ENCODE assay signal across 10 cellular contexts in the genomic region with DNA sequence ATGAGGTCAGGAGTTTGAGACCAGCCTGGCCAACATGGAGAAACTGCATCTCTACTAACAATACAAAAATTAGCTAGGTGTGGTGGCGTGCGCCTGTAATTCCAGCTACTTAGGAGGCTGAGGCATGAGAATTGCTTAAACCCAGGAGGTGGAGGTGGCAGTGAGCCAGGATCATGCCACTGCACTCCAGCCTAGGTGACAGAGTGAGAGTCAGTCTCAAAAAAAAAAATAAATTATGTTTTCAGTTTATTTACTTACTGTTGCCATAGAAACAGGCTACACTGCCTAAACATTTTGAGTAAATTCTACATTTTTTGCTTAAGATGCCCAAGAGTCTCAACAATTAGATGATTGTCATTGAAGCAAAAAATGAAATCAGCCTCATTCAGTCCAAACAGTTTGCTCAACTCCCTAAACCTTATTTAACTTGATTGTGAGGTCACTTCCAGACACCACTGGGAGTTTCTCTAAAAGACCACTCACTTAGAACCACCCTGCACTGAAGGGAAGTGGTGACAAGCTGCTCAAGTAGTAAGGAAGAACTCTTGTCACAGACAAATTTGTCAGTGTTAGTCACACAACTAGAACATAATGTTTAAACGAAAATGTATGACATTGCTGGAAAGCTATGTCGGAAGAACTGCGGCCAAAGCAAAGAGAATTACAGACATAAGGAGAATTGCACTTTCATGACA. TPM values are rescaled to one million over a fixed set of nuclear protein-coding genes. Genes with fewer than 3 reads are reported as not detected.
DNase-seq lines count a peak whose midpoint lies in the region; TF ChIP-seq lines count a peak whose summit lies in the region.
"Had no signal": no experiment of that assay in that cellular context is flagged by ENCODE, and none has a peak within 500 bp of the region (broad histone marks: within the 10 kb centered on the region; RNA-seq: fewer than 3 reads in every experiment).

No MANE protein-coding gene starts in this region.

- peak overlapping the region; percentile 61 for H3K4me2 ChIP-seq in osteoblast (ENCODE audit: insufficient read depth, low read length)

- peak overlapping the region; percentile 38 for H2AFZ ChIP-seq in osteoblast (ENCODE audit: low read length)

- H3K27ac ChIP-seq in osteoblast (ENCODE audit: low read depth, low read length) = peak overlapping the region; percentile 91

- H3K27me3 Mint-ChIP-seq in type B pancreatic cell = no peaks in the 10 kb centered on the region

- H3K27ac Mint-ChIP-seq in type B pancreatic cell = no peak overlapping the region
- H3K27ac Mint-ChIP-seq: activated naive CD4-positive, alpha-beta T cell treated with anti-CD3 and anti-CD28 coated beads, Interleukin-2, amount 10 ng/mL, durations not matched to agents 7 days and 5 days had no signal

- TF ChIP-seq CTCF in fibroblast of the aortic adventitia (IDR thresholded peaks at IDR 0.05; ENCODE audit: insufficient read depth, low read length) (no peak), osteoblast (IDR thresholded peaks at IDR 0.05; ENCODE audit: extremely low read depth, low read depth, low read length) (no peak), type B pancreatic cell (conservative IDR thresholded peaks at IDR 0.05) (no peak)

- peaks cover 26% of the 10 kb centered on the region for H3K4me1 ChIP-seq in osteoblast (ENCODE audit: insufficient read depth, low read length)

- H3K4me3 ChIP-seq in fibroblast of the aortic adventitia (ENCODE audit: low read depth, low read length) (peak overlapping the region; percentile 7), osteoblast (ENCODE audit: insufficient read depth, low read length) (peak overlapping the region; percentile 7)

- no peaks in the 10 kb centered on the region for H3K36me3 Mint-ChIP-seq in type B pancreatic cell

- no peaks in the 10 kb centered on the region for H3K4me1 Mint-ChIP-seq in type B pancreatic cell (ENCODE audit: unreplicated experiment)

- no peaks in the 10 kb centered on the region for H3K9me3 Mint-ChIP-seq in type B pancreatic cell

- DNase-seq in EL (peak; percentile 76), RKO (ENCODE audit: low spot score) (peak; percentile 57), fibroblast of the aortic adventitia (ENCODE audit: low read depth) (peak; percentile 81), osteoblast (ENCODE audit: insufficient read length, low spot score, missing footprints) (peak; percentile 89), ecto neural progenitor cell (ENCODE audit: low spot score) (no peak), type B pancreatic cell (ENCODE audit: extremely low spot score, unreplicated experiment) (no peak), NCI-H1092 treated with DMSO at 0.1 percent for 48 hours (lab: John Stamatoyannopoulos, UW) (no peak), HuH-7 (ENCODE audit: low spot score) (no peak)
- DNase-seq: activated naive CD4-positive, alpha-beta T cell treated with anti-CD3 and anti-CD28 coated beads, Interleukin-2, amount 10 ng/mL, durations not matched to agents 7 days and 5 days; NCI-H146 had no signal

- H3K27me3 ChIP-seq in osteoblast (ENCODE audit: insufficient read depth, low read length) = no peaks in the 10 kb centered on the region

- no peak overlapping the region for H3K4me3 Mint-ChIP-seq in type B pancreatic cell
- H3K4me3 Mint-ChIP-seq: activated naive CD4-positive, alpha-beta T cell treated with anti-CD3 and anti-CD28 coated beads, Interleukin-2, amount 10 ng/mL, durations not matched to agents 7 days and 5 days had no signal

- no peaks in the 10 kb centered on the region for H3K36me3 ChIP-seq in osteoblast (ENCODE audit: insufficient read depth, low read length)

- no peaks in the 10 kb centered on the region for H4K20me1 ChIP-seq in osteoblast (ENCODE audit: insufficient read depth, low read length)

- no peaks in the 10 kb centered on the region for H3K9me3 ChIP-seq in osteoblast (ENCODE audit: low read depth, low read length)

- no peaks in the 10 kb centered on the region for H3K79me2 ChIP-seq in osteoblast (ENCODE audit: insufficient read depth, low read length)

RNA-seq across cellular contexts. Expression of a gene that starts 9.8 kb away (rescaled TPM):
- total RNA-seq in fibroblast of the aortic adventitia (ENCODE audit: low replicate concordance) (26.6 and 59.9 TPM in 2 replicates), osteoblast (25.0 and 35.5 TPM in 2 replicates), type B pancreatic cell (ENCODE audit: low replicate concordance) (23.7 and 26.6 TPM in 2 replicates)

Comparison
In these comparisons a context has a peak if more than half of its experiments do, and no peak if none do; other contexts are left out.
1. DNase-seq: peak in EL (single experiment), RKO (single experiment), fibroblast of the aortic adventitia (single experiment) and osteoblast (single experiment); none in ecto neural progenitor cell (single experiment), type B pancreatic cell (single experiment), NCI-H1092 treated with DMSO at 0.1 percent for 48 hours (single experiment) and HuH-7 (single experiment).